8 cellular contexts compared by ENCODE assay signal in genomic region chr12:107320031-107320928, GRCh38.
DNase-seq lines count a peak whose midpoint lies in the region; ATAC-seq, FAIRE-seq and TF ChIP-seq lines count a peak whose summit lies in the region.

No MANE protein-coding gene starts in this region.

- H3K9me1 ChIP-seq in endothelial cell of umbilical vein (replicated peaks; ENCODE audit: control insufficient read depth, extremely low read depth, insufficient read depth, low read length): no peaks in the 10 kb centered on the region

- H3K4me1 ChIP-seq in endothelial cell of umbilical vein (ENCODE audit: control insufficient read depth, extremely low read depth, insufficient read depth, low read length) (peaks cover 20% of the 10 kb centered on the region), subcutaneous abdominal adipose tissue (ENCODE audit: control insufficient read depth in 5 of 5, insufficient read depth in 5 of 5, low read length in 5 of 5) (peaks cover 0 to 43% (median 40%) of the 10 kb centered on the region in 5 donors)

- ATAC-seq in HG02970 (IDR thresholded peaks at IDR 0.05; ENCODE audit: low FRiP score, unreplicated experiment): no peak

- H3K36me3 ChIP-seq in endothelial cell of umbilical vein (ENCODE audit: control insufficient read depth in 2 of 2, extremely low read depth in 1 of 2, insufficient read depth in 2 of 2, low read length in 2 of 2) (no peaks in the 10 kb centered on the region), neural cell (ENCODE audit: insufficient read depth, low read length) (no peaks in the 10 kb centered on the region), subcutaneous abdominal adipose tissue (ENCODE audit: control insufficient read depth in 5 of 5, insufficient read depth in 5 of 5, low read length in 5 of 5) (no peaks in the 10 kb centered on the region)

- CTCF ChIA-PET in endothelial cell of umbilical vein (lab: Charles Lee): interaction anchor here (1.2 to 1.8 kb wide), 2 partner anchors 29 to 188 kb away, joined by 4 read pairs; no protein-coding TSS in a partner anchor

- no peak for TF ChIP-seq POLR2A in endothelial cell of umbilical vein (IDR thresholded peaks at IDR 0.05; ENCODE audit: low read depth, low read length)

- TF ChIP-seq EP300 in neural cell (conservative IDR thresholded peaks at IDR 0.05; ENCODE audit: poor library complexity, severe bottlenecking): no peak

- H3K4me3 ChIP-seq in endothelial cell of umbilical vein (replicated peaks in 1 of 3; ENCODE audit: insufficient read depth in 1 of 3, low read depth in 1 of 3, low read length in 3 of 3) (no peak overlapping the region), neural cell (ENCODE audit: low read length) (peak overlapping the region; percentile 82), subcutaneous abdominal adipose tissue (ENCODE audit: low read depth in 1 of 5, low read length in 5 of 5) (peak overlapping the region; percentile 48 to 73 (median 56))

- POLR2A ChIA-PET in endothelial cell of umbilical vein (lab: Charles Lee): no interaction called here

- TF ChIP-seq CTCF in endothelial cell of umbilical vein (IDR thresholded peaks at IDR 0.05; ENCODE audit: extremely low read depth in 1 of 2, insufficient read depth in 1 of 2, low read depth in 1 of 2, low read length in 2 of 2) (no peak), neural cell (IDR thresholded peaks at IDR 0.05; ENCODE audit: poor library complexity, severe bottlenecking) (no peak)

- no TSS peak for BruUV-seq in endothelial cell of umbilical vein (replicated peaks; lab: Mats Ljungman, UMichigan)

- no peak for FAIRE-seq in endothelial cell of umbilical vein (lab: Jason Lieb, UNC)

- H3K9me3 ChIP-seq in endothelial cell of umbilical vein (replicated peaks; ENCODE audit: control insufficient read depth, insufficient read depth, low read length) (no peaks in the 10 kb centered on the region), neural cell (ENCODE audit: low read length) (no peaks in the 10 kb centered on the region), subcutaneous abdominal adipose tissue (ENCODE audit: control insufficient read depth in 5 of 5, low read length in 5 of 5) (no peaks in the 10 kb centered on the region)

- no peaks in the 10 kb centered on the region for H3K79me2 ChIP-seq in endothelial cell of umbilical vein (ENCODE audit: control insufficient read depth, insufficient read depth, low read length)
- no peaks in the 10 kb centered on the region for H3K79me2 ChIP-seq in neural cell (replicated peaks; ENCODE audit: insufficient read depth, low read length)

- TF ChIP-seq RAD21 in neural cell (conservative IDR thresholded peaks at IDR 0.05): no peak

- H3K9me2 ChIP-seq in neural cell (ENCODE audit: insufficient read depth, low read length): no peaks in the 10 kb centered on the region

- dilution Hi-C loops in endothelial cell of umbilical vein (cut with MboI; ENCODE audit: extremely low pct_ligation_motif_present, low sequenced_read_pairs): no loop called here

- DNase-seq in CD1c-positive myeloid dendritic cell (ENCODE audit: extremely low spot score) (peak; percentile 76), NCI-H146 (lab: John Stamatoyannopoulos, UW) (peak; percentile 72), endothelial cell of umbilical vein (ENCODE audit: low read depth, low spot score) (peak; percentile 14), A172 (ENCODE audit: low spot score) (no peak)
- DNase-seq in activated CD8-positive, alpha-beta memory T cell treated with anti-CD3 and anti-CD28 coated beads, Interleukin-2, amount 50 U/mL, for 1 hour (ENCODE audit: extremely low read depth): peak; percentile 51

- H3K27me3 ChIP-seq in endothelial cell of umbilical vein (ENCODE audit: control insufficient read depth in 2 of 2, insufficient read depth in 2 of 2, low read length in 2 of 2) (peaks cover 42 to 59% of the 10 kb centered on the region in 2 experiments), neural cell (ENCODE audit: insufficient read depth, low read depth, low read length) (peaks cover 85% of the 10 kb centered on the region), subcutaneous abdominal adipose tissue (ENCODE audit: control insufficient read depth in 5 of 5, insufficient read depth in 4 of 5, low read length in 5 of 5) (peaks cover 18 to 44% (median 34%) of the 10 kb centered on the region in 5 donors)

- H4K20me1 ChIP-seq in endothelial cell of umbilical vein (replicated peaks; ENCODE audit: control insufficient read depth, extremely low read depth, insufficient read depth, low read length) (no peaks in the 10 kb centered on the region), neural cell (ENCODE audit: insufficient read depth) (no peaks in the 10 kb centered on the region)

- H3K4me2 ChIP-seq in endothelial cell of umbilical vein (ENCODE audit: insufficient read depth, low read length): peak overlapping the region; percentile 55
- H3K4me2 ChIP-seq in neural cell (ENCODE audit: low read length): peak overlapping the region; percentile 15

- H3K9ac ChIP-seq in endothelial cell of umbilical vein (replicated peaks; ENCODE audit: extremely low read depth, insufficient read depth, low read length) (no peak overlapping the region), neural cell (ENCODE audit: low read length) (peak overlapping the region; percentile 54), subcutaneous abdominal adipose tissue (ENCODE audit: low read length in 5 of 5) (no peak overlapping the region)

- H2AFZ ChIP-seq in endothelial cell of umbilical vein (ENCODE audit: low read depth, low read length) (no peak overlapping the region), neural cell (ENCODE audit: low read depth, low read length) (no peak overlapping the region)

- H3K27ac ChIP-seq in endothelial cell of umbilical vein (ENCODE audit: insufficient read depth, low read depth, low read length) (no peak overlapping the region), neural cell (ENCODE audit: low read length) (no peak overlapping the region), subcutaneous abdominal adipose tissue (ENCODE audit: low read depth, low read length) (no peak overlapping the region)

- no peaks in the 10 kb centered on the region for H3F3A ChIP-seq in neural cell (ENCODE audit: insufficient read depth, low read length, poor library complexity, severe bottlenecking)

- intact Hi-C loops in endothelial cell of umbilical vein (cut with micrococcal nuclease): no loop called here

TF ChIP-seq in endothelial cell of umbilical vein, 7 proteins besides CTCF, POLR2A, EP300 and RAD21:
- no peak for TF ChIP-seq JUN (IDR thresholded peaks at IDR 0.05; ENCODE audit: borderline replicate concordance, insufficient read depth, insufficient read length, low read depth)
- TF ChIP-seq EZH2 (IDR thresholded peaks at IDR 0.05; ENCODE audit: borderline replicate concordance, low read depth, low read length, severe bottlenecking): peak; percentile 17

TF ChIP-seq in neural cell, 6 proteins besides CTCF, POLR2A, EP300 and RAD21:
- no peak for TF ChIP-seq EZH2 (IDR thresholded peaks at IDR 0.05; ENCODE audit: borderline replicate concordance, insufficient read depth, low read length, poor library complexity, severe bottlenecking)

Comparison
In these comparisons a context has a peak if more than half of its experiments do, and no peak if none do; other contexts are left out.
1. H3K4me3 ChIP-seq: peak in neural cell (single experiment) and subcutaneous abdominal adipose tissue (5 of 5); none in endothelial cell of umbilical vein (0 of 3).